ENCODE assay signal across 27 cellular contexts in genomic region chr9:91943876-91944470, GRCh38. TPM values are rescaled to one million over a fixed set of nuclear protein-coding genes. Genes with fewer than 3 reads are reported as not detected.
DNase-seq lines count a peak whose midpoint lies in the region; ATAC-seq and TF ChIP-seq lines count a peak whose summit lies in the region.
"Had no signal": no experiment of that assay in that cellular context is flagged by ENCODE, and none has a peak within 500 bp of the region (broad histone marks: within the 10 kb centered on the region; RNA-seq: fewer than 3 reads in every experiment).

No MANE protein-coding gene starts in this region.

- H3K36me3 ChIP-seq in IMR-90 (ENCODE audit: control insufficient read depth, insufficient read depth, low read length), result no peaks in the 10 kb centered on the region
- H3K36me3 ChIP-seq in mammary epithelial cell (ENCODE audit: insufficient read depth, low read length), result no peaks in the 10 kb centered on the region
- H3K36me3 ChIP-seq in rectal smooth muscle tissue (ENCODE audit: control insufficient read depth, insufficient read depth, low read length), result no peaks in the 10 kb centered on the region
- H3K36me3 ChIP-seq in upper lobe of left lung, result no peaks in the 10 kb centered on the region
- H3K36me3 ChIP-seq in SJCRH30, result no peaks in the 10 kb centered on the region
- H3K36me3 ChIP-seq: brain microvascular endothelial cell, Peyer's patch, spleen had no signal

- no peak overlapping the region for H3K4me2 ChIP-seq in IMR-90 (ENCODE audit: low read depth, low read length)
- H3K4me2 ChIP-seq in mammary epithelial cell (ENCODE audit: insufficient read depth, low read depth, low read length), result no peak overlapping the region
- H3K4me2 ChIP-seq: KMS-11 had no signal

- H3K4ac ChIP-seq in IMR-90 (ENCODE audit: low read depth, low read length), result no peak overlapping the region

- H3K27ac ChIP-seq in IMR-90 (ENCODE audit: insufficient read depth, low read length) (no peak overlapping the region), mammary epithelial cell (ENCODE audit: insufficient read depth, low read depth, low read length) (no peak overlapping the region), foreskin keratinocyte (no peak overlapping the region), rectal smooth muscle tissue (ENCODE audit: low read depth, low read length) (peak overlapping the region; percentile 90), upper lobe of left lung (no peak overlapping the region), SJCRH30 (no peak overlapping the region)
- H3K27ac ChIP-seq: brain microvascular endothelial cell, dorsolateral prefrontal cortex, KMS-11 had no signal

- no peak overlapping the region for H4K91ac ChIP-seq in IMR-90 (ENCODE audit: insufficient read depth, low read depth, low read length)

- WGBS in IMR-90 (ENCODE audit: extremely low coverage in 2 of 2, insufficient read length in 1 of 2), 2 experiments, result 100% methylated on average over 1 of the region's 6 CpGs; no CpG with 5 or more reads in 1 of the 2 experiments
- WGBS in mammary epithelial cell (ENCODE audit: low coverage, missing lambda C conversion rate), result 62% methylated on average over 6 of the region's 6 CpGs
- WGBS in upper lobe of left lung, 2 donors, result 81 to 94% methylated on average over 6 of the region's 6 CpGs

- POLR2A ChIA-PET in IMR-90 (lab: Charles Lee; ENCODE audit: unreplicated experiment), result no interaction called here

- TF ChIP-seq EP300 in upper lobe of left lung (IDR thresholded peaks at IDR 0.05), result no peak

- no TSS peak for BruUV-seq in IMR-90 (replicated peaks; lab: Mats Ljungman, UMichigan)
- BruUV-seq in mammary epithelial cell (replicated peaks; lab: Mats Ljungman, UMichigan), result no TSS peak

- H2AFZ ChIP-seq in IMR-90 (replicated peaks; ENCODE audit: low read length, poor library complexity), result no peak overlapping the region
- H2AFZ ChIP-seq in mammary epithelial cell (ENCODE audit: low read depth, low read length), result no peak overlapping the region

- no peak overlapping the region for H2BK15ac ChIP-seq in IMR-90 (ENCODE audit: low read depth, low read length)

- H3K79me2 ChIP-seq in mammary epithelial cell (ENCODE audit: insufficient read depth, low read length), result no peaks in the 10 kb centered on the region

- H3K14ac ChIP-seq in IMR-90 (replicated peaks; ENCODE audit: low read depth, low read length), result no peak overlapping the region

- no peak overlapping the region for H3K18ac ChIP-seq in IMR-90 (ENCODE audit: low read depth, low read length)

- no peak overlapping the region for H2AK5ac ChIP-seq in IMR-90 (ENCODE audit: low read depth, low read length)

- H4K20me1 ChIP-seq in IMR-90 (ENCODE audit: insufficient read depth, low read length) (peaks cover 14% of the 10 kb centered on the region; the same call in 1 of the 2 replicates), mammary epithelial cell (ENCODE audit: insufficient read depth, low read length) (no peaks in the 10 kb centered on the region)

- CTCF ChIA-PET in IMR-90 (lab: Yijun Ruan, JAX) (no interaction called here), mammary epithelial cell (lab: Charles Lee; ENCODE audit: low non-redundant PET) (no interaction called here)

- intact Hi-C loops in IMR-90 (cut with micrococcal nuclease) (no loop called here), mammary epithelial cell (cut with micrococcal nuclease) (no loop called here)

- TF ChIP-seq CTCF in IMR-90 (conservative IDR thresholded peaks at IDR 0.05; ENCODE audit: low read depth, low read length) (no peak), mammary epithelial cell (conservative IDR thresholded peaks at IDR 0.05 in 1 of 2, IDR thresholded peaks at IDR 0.05 in 1 of 2; ENCODE audit: extremely low read depth in 1 of 2, insufficient read depth in 1 of 2, low read depth in 1 of 2, low read length in 2 of 2) (no peak), foreskin keratinocyte (conservative IDR thresholded peaks at IDR 0.05) (no peak), upper lobe of left lung (IDR thresholded peaks at IDR 0.05) (no peak)

- peaks cover 2% of the 10 kb centered on the region; the same call in 1 of the 2 replicates for H3K9me1 ChIP-seq in IMR-90 (ENCODE audit: insufficient read depth, low read length)

- no peak overlapping the region for H2BK5ac ChIP-seq in IMR-90 (ENCODE audit: low read depth, low read length, poor library complexity, severe bottlenecking)

- H4K5ac ChIP-seq in IMR-90 (ENCODE audit: low read depth, low read length), result no peak overlapping the region

- H3K27me3 ChIP-seq in IMR-90 (ENCODE audit: control insufficient read depth, insufficient read depth, low read length), result no peaks in the 10 kb centered on the region; the same call in 1 of the 2 replicates
- peaks cover 20% of the 10 kb centered on the region for H3K27me3 ChIP-seq in mammary epithelial cell (ENCODE audit: insufficient read depth, low read length)
- H3K27me3 ChIP-seq in foreskin keratinocyte, result peaks cover 41% of the 10 kb centered on the region
- no peaks in the 10 kb centered on the region for H3K27me3 ChIP-seq in rectal smooth muscle tissue (ENCODE audit: control insufficient read depth, insufficient read depth, low read length)
- H3K27me3 ChIP-seq in upper lobe of left lung, result peaks cover 0 to 10% (median 5%) of the 10 kb centered on the region in 4 donors
- peaks cover 11% of the 10 kb centered on the region; the same call in 1 of the 2 replicates for H3K27me3 ChIP-seq in SJCRH30

- peak; percentile 8 for DNase-seq in IMR-90
- DNase-seq in mammary epithelial cell, result peak; percentile 25
- DNase-seq in foreskin keratinocyte, result peak in 1 of 2 donors; percentile 72
- DNase-seq in upper lobe of left lung, result no peak
- no peak for DNase-seq in anterior cingulate cortex (lab: John Stamatoyannopoulos, UW)
- no peak for DNase-seq in SJCRH30
- DNase-seq: activated CD8-positive, alpha-beta T cell treated with anti-CD3 and anti-CD28 coated beads, Interleukin-2, amount 10 ng/mL, durations not matched to agents 7 days and 5 days; activated naive CD4-positive, alpha-beta T cell treated with anti-CD3 and anti-CD28 coated beads, Interleukin-2, amount 50 U/mL, for 16 hours; amniotic stem cell; brain microvascular endothelial cell; CD4-positive, alpha-beta memory T cell; dorsolateral prefrontal cortex; head of caudate nucleus; kidney glomerular epithelial cell; NCI-H446; NCI-H82; posterior cingulate gyrus; right cardiac atrium; SHP77 treated with DMSO at 0.1 percent for 48 hours; spleen; stimulated activated CD4-positive, alpha-beta T cell treated with anti-CD3 and anti-CD28 coated beads, Interleukin-2, amount 100 ng/mL, for 24 hours; SW 1271 had no signal

- H2BK20ac ChIP-seq in IMR-90 (ENCODE audit: low read depth, low read length), result no peak overlapping the region

- H3K4me3 ChIP-seq in IMR-90 (ENCODE audit: insufficient read depth, low read depth, low read length) (no peak overlapping the region), mammary epithelial cell (replicated peaks in 1 of 3; ENCODE audit: insufficient read depth in 1 of 3, low read depth in 2 of 3, low read length in 3 of 3) (no peak overlapping the region), rectal smooth muscle tissue (ENCODE audit: low read length) (no peak overlapping the region), upper lobe of left lung (no peak overlapping the region), SJCRH30 (no peak overlapping the region)
- H3K4me3 ChIP-seq: dorsolateral prefrontal cortex, Peyer's patch, spleen had no signal

- H3K56ac ChIP-seq in IMR-90 (ENCODE audit: extremely low read depth, insufficient read depth, low read length), result no peak overlapping the region

- H3K4me1 ChIP-seq in IMR-90 (ENCODE audit: control insufficient read depth, insufficient read depth, low read length) (peaks cover 9% of the 10 kb centered on the region; the same call in 1 of the 2 replicates), mammary epithelial cell (ENCODE audit: insufficient read depth, low read length) (peaks cover 6% of the 10 kb centered on the region), foreskin keratinocyte (peaks cover 9% of the 10 kb centered on the region), rectal smooth muscle tissue (ENCODE audit: control insufficient read depth, insufficient read depth, low read length) (peaks cover 28% of the 10 kb centered on the region), upper lobe of left lung (peaks cover 2 to 13% (median 9%) of the 10 kb centered on the region in 4 donors), SJCRH30 (no peaks in the 10 kb centered on the region)

- no peak overlapping the region for H3K23ac ChIP-seq in IMR-90 (ENCODE audit: low read depth, low read length)

- H3K9ac ChIP-seq in IMR-90 (ENCODE audit: low read depth, low read length) (no peak overlapping the region), mammary epithelial cell (ENCODE audit: insufficient read depth, low read length) (no peak overlapping the region), rectal smooth muscle tissue (ENCODE audit: low read length) (no peak overlapping the region)
- H3K9ac ChIP-seq: KMS-11 had no signal

- H2BK120ac ChIP-seq in IMR-90 (ENCODE audit: low read depth, low read length), result no peak overlapping the region

- in situ Hi-C loops in IMR-90 (cut with MboI; ENCODE audit: low sequenced_read_pairs), result no loop called here
- in situ Hi-C loops in mammary epithelial cell (cut with MboI; ENCODE audit: low sequenced_read_pairs in 2 of 2), result no loop called here

- TF ChIP-seq POLR2A in IMR-90 (IDR thresholded peaks at IDR 0.05; ENCODE audit: low read depth, low read length) (no peak), upper lobe of left lung (IDR thresholded peaks at IDR 0.05) (no peak)

- H4K8ac ChIP-seq in IMR-90 (ENCODE audit: low read depth in 2 of 2, low read length in 2 of 2), result no peak overlapping the region

- TF ChIP-seq RAD21 in IMR-90 (IDR thresholded peaks at IDR 0.05; ENCODE audit: low read length), result no peak

- H3K9me3 ChIP-seq in IMR-90 (ENCODE audit: control insufficient read depth, insufficient read depth, low read length), result no peaks in the 10 kb centered on the region
- no peaks in the 10 kb centered on the region for H3K9me3 ChIP-seq in mammary epithelial cell (replicated peaks; ENCODE audit: insufficient read depth, low read length)
- H3K9me3 ChIP-seq in upper lobe of left lung, result no peaks in the 10 kb centered on the region
- no peaks in the 10 kb centered on the region for H3K9me3 ChIP-seq in SJCRH30 (replicated peaks)
- H3K9me3 ChIP-seq: Peyer's patch, spleen had no signal

- H3K79me1 ChIP-seq in IMR-90 (ENCODE audit: low read depth in 1 of 2, low read length in 2 of 2), result peaks cover 5 to 22% of the 10 kb centered on the region in 2 experiments; a peak in 2 of 4 replicates

- dilution Hi-C loops in IMR-90 (cut with HindIII; ENCODE audit: low sequenced_read_pairs, unreplicated experiment) (no loop called here), mammary epithelial cell (cut with HindIII; ENCODE audit: low sequenced_read_pairs) (no loop called here)

- no peak overlapping the region for H2AK9ac ChIP-seq in IMR-90 (replicated peaks; ENCODE audit: low read depth, low read length, poor library complexity)

- ATAC-seq in IMR-90 (ENCODE audit: low read depth) (no peak), foreskin keratinocyte (peak; percentile 28), upper lobe of left lung (ENCODE audit: low FRiP score in 2 of 2) (no peak), HG03565 (IDR thresholded peaks at IDR 0.05; ENCODE audit: unreplicated experiment) (no peak)
- ATAC-seq: activated CD8-positive, alpha-beta T cell treated with anti-CD3 and anti-CD28 coated beads, Interleukin-2, amount 10 ng/mL, durations not matched to agents 7 days and 5 days; right cardiac atrium had no signal

RNA-seq across cellular contexts. Expression of gene ROR2, which starts 6.1 kb away (rescaled TPM):
- total RNA-seq in IMR-90 (2012; rRNA removed) (2.2 and 2.3 TPM in 2 replicates), mammary epithelial cell (1 to 10 TPM in 1 of 2 donors, under 1 TPM in 1; 0.66 to 8.7 TPM), foreskin keratinocyte (1.2 and 2.0 TPM in 2 replicates), upper lobe of left lung (1 to 10 TPM; 2.7 to 8.1 (median 3.4) TPM)
- polyA plus RNA-seq in IMR-90 (2012; rRNA removed) (3.5 and 4.8 TPM in 2 replicates), mammary epithelial cell (0.03 TPM), foreskin keratinocyte (0.94 and 1.3 TPM in 2 replicates)
- 2.1 and 6.8 TPM in 2 replicates for polyA plus RNA-seq in IMR-90 (2012; cell fraction: cytosol; rRNA removed)
- 3.8 and 5.3 TPM in 2 replicates for polyA plus RNA-seq in IMR-90 (2012; cell fraction: nucleus; rRNA removed; ENCODE audit: low replicate concordance)
- not detected for polyA minus RNA-seq in mammary epithelial cell
- total RNA-seq in SJCRH30 (2014; rRNA removed; shearing (Covaris generic)), result not detected in 2 replicates
- total RNA-seq: endothelial cell of umbilical vein had no signal
- polyA plus RNA-seq: endothelial cell of umbilical vein had no signal

Comparison
In these comparisons a context has a peak if more than half of its experiments do, and no peak if none do; other contexts are left out.
1. DNase-seq: peak in IMR-90 (single experiment) and mammary epithelial cell (single experiment); none in upper lobe of left lung (0 of 2), anterior cingulate cortex (0 of 58) and SJCRH30 (0 of 2).